In the genomic region with DNA sequence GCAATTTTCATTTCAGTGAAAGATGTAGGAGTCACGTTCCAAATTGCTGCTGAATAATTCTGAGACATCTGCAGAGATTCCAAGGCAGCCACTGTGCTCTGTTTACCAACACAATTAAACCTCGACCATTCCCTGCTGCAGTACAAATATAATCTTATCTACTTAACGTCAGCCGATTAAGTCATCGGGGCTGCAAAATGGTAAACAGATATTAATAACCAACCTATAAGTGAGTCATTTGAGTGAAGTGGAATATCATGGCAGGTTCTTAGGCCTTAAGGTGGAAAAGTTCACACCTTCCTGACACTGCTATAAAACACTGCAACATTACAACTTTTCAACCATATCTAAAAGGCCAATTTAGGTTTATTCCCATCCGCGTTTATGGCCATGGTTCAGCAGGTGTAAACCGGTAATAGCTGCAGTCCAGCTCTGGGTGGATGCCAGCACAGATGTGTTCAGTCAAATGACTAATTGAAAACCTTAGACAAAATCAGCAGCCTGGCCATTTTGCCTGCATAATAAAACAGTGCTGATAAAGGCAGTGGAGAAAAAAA, we compare ENCODE assay signal across 14 cellular contexts.
DNase-seq lines count a peak whose midpoint lies in the region; ATAC-seq, FAIRE-seq and TF ChIP-seq lines count a peak whose summit lies in the region.
"Had no signal": no experiment of that assay in that cellular context is flagged by ENCODE, and none has a peak within 500 bp of the region (broad histone marks: within the 10 kb centered on the region; RNA-seq: fewer than 3 reads in every experiment).

No MANE protein-coding gene starts in this region.

- H3K4me3 ChIP-seq in GM23248 (no peak overlapping the region), body of pancreas (no peak overlapping the region)
- H3K4me3 ChIP-seq: SJCRH30 had no signal

- ATAC-seq in body of pancreas, result peak; percentile 53
- ATAC-seq: esophagus mucosa had no signal

- DNase-seq in GM23248 (peak; percentile 6), NCI-H1417 (lab: John Stamatoyannopoulos, UW) (peak in 2 of 3 experiments; percentile 83 to 90), body of pancreas (peak; percentile 13 to 29 (median 20)), myocyte (ENCODE audit: low read depth) (peak; percentile 30), NOMO-1 treated with DMSO at 0.1 percent for 48 hours (lab: John Stamatoyannopoulos, UW; ENCODE audit: unreplicated experiment) (no peak), nucleus accumbens (lab: John Stamatoyannopoulos, UW) (no peak), frontal cortex (ENCODE audit: low spot score in 2 of 2) (no peak)
- DNase-seq: activated CD4-positive, alpha-beta T cell treated with anti-CD3 and anti-CD28 coated beads, Interleukin-2, amount 10 ng/mL, durations not matched to agents 24 days and 14 days; activated naive CD4-positive, alpha-beta T cell treated with anti-CD3 and anti-CD28 coated beads for 36 hours; DND-41; midbrain; NCI-H2171 treated with DMSO at 0.1 percent for 48 hours; SJCRH30 had no signal

- WGBS in GM23248 (ENCODE audit: low coverage in 1 of 2, low lambda C conversion rate in 2 of 2, missing lambda C conversion rate in 2 of 2), 2 experiments, result 59 to 62% methylated on average over 8 of the region's 8 CpGs
- whole genome bisulfite sequencing in body of pancreas, 2 donors, result 13 to 19% methylated on average over 8 of the region's 8 CpGs

- no peak overlapping the region for H2AFZ ChIP-seq in GM23248

- no peaks in the 10 kb centered on the region for H4K20me1 ChIP-seq in GM23248 (ENCODE audit: insufficient read depth)

- H3K4me1 ChIP-seq in GM23248 (ENCODE audit: insufficient read depth) (0 out of 2 replicates have a peak, but pooled peaks cover 8% of the 10 kb centered on the region), body of pancreas (peaks cover 11% of the 10 kb centered on the region)
- H3K4me1 ChIP-seq: SJCRH30 had no signal

- TF ChIP-seq POLR2A in body of pancreas (IDR thresholded peaks at IDR 0.05), result no peak

- H3K27me3 ChIP-seq in GM23248 (replicated peaks; ENCODE audit: insufficient read depth) (no peaks in the 10 kb centered on the region), body of pancreas (no peaks in the 10 kb centered on the region)
- H3K27me3 ChIP-seq: SJCRH30 had no signal

- no peaks in the 10 kb centered on the region for H3K9me3 ChIP-seq in GM23248 (ENCODE audit: low read depth)
- no peaks in the 10 kb centered on the region for H3K9me3 ChIP-seq in body of pancreas
- H3K9me3 ChIP-seq: SJCRH30 had no signal

- no peak overlapping the region for H3K9ac ChIP-seq in GM23248

- in situ Hi-C loops in GM23248 (cut with MboI), result no loop called here

- H3K4me2 ChIP-seq in GM23248 (ENCODE audit: unreplicated experiment), result no peak overlapping the region

- peaks cover 4% of the 10 kb centered on the region; the same call in 1 of the 2 replicates for H3F3A ChIP-seq in GM23248 (ENCODE audit: insufficient read depth)

- no peak for TF ChIP-seq CTCF in body of pancreas (IDR thresholded peaks at IDR 0.05)

- intact Hi-C loops in body of pancreas (cut with DNase I), result no loop called here

- H3K9me2 ChIP-seq in GM23248 (ENCODE audit: insufficient read depth), result no peaks in the 10 kb centered on the region

- H3K27ac ChIP-seq in GM23248, result no peak overlapping the region
- no peak overlapping the region for H3K27ac ChIP-seq in body of pancreas
- H3K27ac ChIP-seq: SJCRH30 had no signal

- FAIRE-seq in frontal cortex (lab: Jason Lieb, UNC), result no peak

- H3K36me3 ChIP-seq in GM23248 (ENCODE audit: low read depth), result no peaks in the 10 kb centered on the region
- H3K36me3 ChIP-seq in body of pancreas (replicated peaks in 1 of 2; ENCODE audit: insufficient read depth in 1 of 2, low read depth in 2 of 2), result no peaks in the 10 kb centered on the region
- H3K36me3 ChIP-seq: SJCRH30 had no signal

- H3K79me2 ChIP-seq in GM23248 (ENCODE audit: insufficient read depth), result no peaks in the 10 kb centered on the region

Comparison
In these comparisons a context has a peak if more than half of its experiments do, and no peak if none do; other contexts are left out.
1. DNase-seq: peak in GM23248 (single experiment), NCI-H1417 (2 of 3), body of pancreas (4 of 4) and myocyte (single experiment); none in NOMO-1 treated with DMSO at 0.1 percent for 48 hours (single experiment), nucleus accumbens (0 of 56) and frontal cortex (0 of 2).